9 cellular contexts compared by ENCODE assay signal in the genomic region with DNA sequence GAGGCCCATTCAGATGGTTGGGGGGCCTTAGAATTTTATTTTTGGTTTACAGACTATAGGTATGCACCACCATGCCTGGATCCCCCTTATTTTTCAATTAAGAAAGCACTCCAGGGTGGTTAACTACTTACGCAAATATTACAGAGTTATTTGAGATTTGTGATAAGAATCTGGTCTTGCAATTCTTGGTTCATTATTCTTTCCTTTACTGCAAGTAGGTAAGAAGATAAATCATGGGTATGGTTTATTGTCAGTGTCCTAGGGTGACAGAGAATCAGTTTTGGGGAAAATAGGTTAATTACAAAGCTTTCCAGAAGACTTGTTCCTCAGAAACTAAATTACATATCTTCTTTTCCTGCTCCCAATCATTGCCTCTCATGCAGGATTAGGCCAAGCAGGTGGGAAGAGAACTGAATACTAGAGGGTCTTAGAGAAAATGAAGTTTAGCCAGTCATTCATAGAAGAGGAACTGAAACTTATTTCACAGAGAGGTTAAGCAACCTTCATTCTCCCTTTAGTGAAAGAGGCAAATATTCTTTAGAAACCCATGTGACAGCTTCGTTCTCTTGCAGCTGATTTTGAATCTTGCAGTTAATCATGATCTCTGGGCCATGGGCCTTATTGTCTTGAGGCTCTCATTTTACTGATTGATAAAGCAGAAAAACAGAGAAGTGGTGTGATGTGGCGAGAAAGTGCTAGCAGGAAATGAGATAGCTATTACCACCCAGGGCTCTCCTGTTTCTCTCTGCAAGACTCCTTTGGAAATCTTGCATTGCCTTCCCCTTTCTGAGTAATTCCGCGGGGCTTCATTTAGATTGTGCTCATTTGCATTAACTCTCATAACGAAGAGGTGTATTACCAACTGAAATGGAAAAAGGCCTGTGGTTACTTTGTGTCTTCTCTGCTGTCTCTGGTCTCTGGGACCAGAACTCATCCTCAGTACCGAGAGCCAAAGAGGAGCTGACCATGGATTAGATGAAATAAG. TPM values are rescaled to one million over a fixed set of nuclear protein-coding genes. Genes with fewer than 3 reads are reported as not detected.
A peak's percentile ranks its signal among the peaks of the same experiment; 100 is the strongest.
DNase-seq lines count a peak whose midpoint lies in the region; ATAC-seq, FAIRE-seq and TF ChIP-seq lines count a peak whose summit lies in the region.
"Had no signal": no experiment of that assay in that cellular context is flagged by ENCODE, and none has a peak within 500 bp of the region (broad histone marks: within the 10 kb centered on the region; RNA-seq: fewer than 3 reads in every experiment).

No MANE protein-coding gene starts in this region.

- POLR2A ChIA-PET in PC-3 (lab: Charles Lee; ENCODE audit: unreplicated experiment) = no interaction called here

- no peaks in the 10 kb centered on the region for H3F3A ChIP-seq in PC-3 (ENCODE audit: low read length, unreplicated experiment)

- H2AFZ ChIP-seq in PC-3 (ENCODE audit: low read length) = no peak overlapping the region

- TF ChIP-seq POLR2A in GM12891 (IDR thresholded peaks at IDR 0.05; ENCODE audit: low read depth, low read length) = peak; percentile 46; the same call in 1 of the 2 replicates

- no peaks in the 10 kb centered on the region for H3K9me3 ChIP-seq in PC-3 (ENCODE audit: low read length)

- H3K4me1 Mint-ChIP-seq in activated naive CD8-positive, alpha-beta T cell treated with anti-CD3 and anti-CD28 coated beads for 36 hours = peaks cover 33% of the 10 kb centered on the region

- peak; percentile 97 for FAIRE-seq in GM12891 (lab: Jason Lieb, UNC)

- no peaks in the 10 kb centered on the region for H3K79me2 ChIP-seq in PC-3 (ENCODE audit: low read length)

- H3K27ac ChIP-seq in PC-3 (ENCODE audit: low read length) = no peak overlapping the region

- no peak overlapping the region for H3K9ac ChIP-seq in PC-3 (ENCODE audit: low read length)

- CTCF ChIA-PET in PC-3 (lab: Charles Lee) = no interaction called here

- DNase-seq in GM12891 (ENCODE audit: insufficient read length, low spot score) (peak; percentile 19), D341Med (ENCODE audit: low spot score) (no peak), mucosa of gallbladder (ENCODE audit: low spot score) (no peak), HT-29 (ENCODE audit: low spot score) (no peak), PC-3 (no peak)
- peak; percentile 26 for DNase-seq in activated naive CD8-positive, alpha-beta T cell treated with anti-CD3 and anti-CD28 coated beads for 36 hours

- no peaks in the 10 kb centered on the region for H3K36me3 ChIP-seq in PC-3 (ENCODE audit: low read depth, low read length)

- H3K4me3 ChIP-seq in PC-3 (ENCODE audit: low read length) = no peak overlapping the region

- no peaks in the 10 kb centered on the region for H4K20me1 ChIP-seq in PC-3 (ENCODE audit: low read length)

- ATAC-seq in GM21447 (IDR thresholded peaks at IDR 0.05; ENCODE audit: unreplicated experiment) (peak; percentile 89), HG03565 (IDR thresholded peaks at IDR 0.05; ENCODE audit: unreplicated experiment) (peak; percentile 88), PC-3 (no peak)

- H3K4me2 ChIP-seq in PC-3 (ENCODE audit: low read length) = no peak overlapping the region

- H3K36me3 Mint-ChIP-seq in activated naive CD8-positive, alpha-beta T cell treated with anti-CD3 and anti-CD28 coated beads for 36 hours = peaks cover 14% of the 10 kb centered on the region

- peak overlapping the region; percentile 86 for H3K27ac Mint-ChIP-seq in activated naive CD8-positive, alpha-beta T cell treated with anti-CD3 and anti-CD28 coated beads for 36 hours

- H3K9me2 ChIP-seq in PC-3 (replicated peaks; ENCODE audit: low read length) = no peaks in the 10 kb centered on the region

- no peaks in the 10 kb centered on the region for H3K4me1 ChIP-seq in PC-3 (ENCODE audit: insufficient read depth, low read length)

- H3K9me3 Mint-ChIP-seq in activated naive CD8-positive, alpha-beta T cell treated with anti-CD3 and anti-CD28 coated beads for 36 hours = peaks cover 1% of the 10 kb centered on the region
- H3K9me3 Mint-ChIP-seq: naive thymus-derived CD8-positive, alpha-beta T cell had no signal

- no peak for TF ChIP-seq CTCF in PC-3 (conservative IDR thresholded peaks at IDR 0.05; ENCODE audit: low read depth, low read length)

- BruUV-seq in PC-3 (replicated peaks; lab: Mats Ljungman, UMichigan) = no TSS peak

- H3K27me3 ChIP-seq in PC-3 (ENCODE audit: low read length) = no peaks in the 10 kb centered on the region

- H3K27me3 Mint-ChIP-seq in activated naive CD8-positive, alpha-beta T cell treated with anti-CD3 and anti-CD28 coated beads for 36 hours = peaks cover 11% of the 10 kb centered on the region

- H3K4me3 Mint-ChIP-seq in activated naive CD8-positive, alpha-beta T cell treated with anti-CD3 and anti-CD28 coated beads for 36 hours = peak overlapping the region; percentile 11

- intact Hi-C loops in PC-3 (cut with micrococcal nuclease) = no loop called here

TF ChIP-seq in GM12891, 5 proteins besides CTCF, POLR2A, EP300 and RAD21:
- TF ChIP-seq POU2F2 (IDR thresholded peaks at IDR 0.05; ENCODE audit: low read depth, low read length) (peak; percentile 61), SPI1 (IDR thresholded peaks at IDR 0.05; ENCODE audit: low read depth, low read length) (peak; percentile 99), PAX5 (IDR thresholded peaks at IDR 0.05; ENCODE audit: insufficient read depth, low read length, severe bottlenecking) (no peak)

RNA-seq across cellular contexts. Expression of a gene that starts 44.8 kb away (rescaled TPM):
- 3.8 TPM for polyA plus RNA-seq in GM12891 (2012; ENCODE audit: low read depth, missing spikeins)
- total RNA-seq in activated naive CD8-positive, alpha-beta T cell treated with anti-CD3 and anti-CD28 coated beads for 36 hours = 10 to 100 TPM; 47.4 to 51.0 TPM
- total RNA-seq in mucosa of gallbladder (12.6 TPM), PC-3 (2014; rRNA removed) (not detected in 2 replicates)
- not detected in 2 replicates for total RNA-seq in HT-29 (2014; rRNA removed; shearing (Covaris generic))

RNA-seq across cellular contexts. Expression of a gene that starts 46.5 kb away (rescaled TPM):
- polyA plus RNA-seq in GM12891 (2012; ENCODE audit: low read depth, missing spikeins) = not detected
- total RNA-seq in activated naive CD8-positive, alpha-beta T cell treated with anti-CD3 and anti-CD28 coated beads for 36 hours = under 1 TPM; 0.52 to 0.60 TPM
- total RNA-seq in mucosa of gallbladder (not detected), PC-3 (2014; rRNA removed) (0.12 and 0.26 TPM in 2 replicates)
- not detected in 2 replicates for total RNA-seq in HT-29 (2014; rRNA removed; shearing (Covaris generic))
- total RNA-seq: naive thymus-derived CD8-positive, alpha-beta T cell had no signal
- polyA plus RNA-seq: naive thymus-derived CD8-positive, alpha-beta T cell had no signal

Comparison
In these comparisons a context has a peak if more than half of its experiments do, and no peak if none do; other contexts are left out.
1. DNase-seq: peak in GM12891 (single experiment) and activated naive CD8-positive, alpha-beta T cell treated with anti-CD3 and anti-CD28 coated beads for 36 hours (single experiment); none in D341Med (single experiment), mucosa of gallbladder (single experiment), HT-29 (single experiment) and PC-3 (single experiment).